ENCODE assay signal across 1 cellular context in genomic region chr1:155979525-155980343, GRCh38.
TF ChIP-seq lines count a peak whose summit lies in the region.

No MANE protein-coding gene starts in this region.

TF ChIP-seq in GM23338, 12 proteins besides CTCF, POLR2A, EP300 and RAD21:
- TF ChIP-seq ZNF462 (CRISPR knock-in tag; IDR thresholded peaks at IDR 0.05) = no peak
- no peak for TF ChIP-seq EZH2phosphoT487 (IDR thresholded peaks at IDR 0.05; ENCODE audit: unreplicated experiment)
- TF ChIP-seq CREB1 (CRISPR knock-in tag; IDR thresholded peaks at IDR 0.05; ENCODE audit: low read depth) = no peak
- no peak for TF ChIP-seq EZH2 (IDR thresholded peaks at IDR 0.05; ENCODE audit: low read depth, unreplicated experiment)
- TF ChIP-seq, protein P1, sequence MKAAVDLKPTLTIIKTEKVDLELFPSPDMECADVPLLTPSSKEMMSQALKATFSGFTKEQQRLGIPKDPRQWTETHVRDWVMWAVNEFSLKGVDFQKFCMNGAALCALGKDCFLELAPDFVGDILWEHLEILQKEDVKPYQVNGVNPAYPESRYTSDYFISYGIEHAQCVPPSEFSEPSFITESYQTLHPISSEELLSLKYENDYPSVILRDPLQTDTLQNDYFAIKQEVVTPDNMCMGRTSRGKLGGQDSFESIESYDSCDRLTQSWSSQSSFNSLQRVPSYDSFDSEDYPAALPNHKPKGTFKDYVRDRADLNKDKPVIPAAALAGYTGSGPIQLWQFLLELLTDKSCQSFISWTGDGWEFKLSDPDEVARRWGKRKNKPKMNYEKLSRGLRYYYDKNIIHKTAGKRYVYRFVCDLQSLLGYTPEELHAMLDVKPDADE (IDR thresholded peaks at IDR 0.05) = no peak
- TF ChIP-seq ZNF331 (CRISPR knock-in tag; IDR thresholded peaks at IDR 0.05; ENCODE audit: low read depth) = no peak
- no peak for TF ChIP-seq STAT1 (IDR thresholded peaks at IDR 0.05; ENCODE audit: unreplicated experiment)
TF ChIP-seq in GM23338: peak in this region for 0.
